8 cellular contexts compared by ENCODE assay signal in genomic region chr6:26659360-26660095, GRCh38. TPM values are rescaled to one million over a fixed set of nuclear protein-coding genes. Genes with fewer than 3 reads are reported as not detected.
A peak's percentile ranks its signal among the peaks of the same experiment; 100 is the strongest.
DNase-seq lines count a peak whose midpoint lies in the region; ATAC-seq lines count a peak whose summit lies in the region.
"Not testable (repeated sequence)": the region's sequence is repeated elsewhere in the genome, so short reads cannot be mapped to it uniquely, and the experiment has no call there.

ZNF322 (minus strand) TSS chr6:26659746; CDS start chr6:26638553, 21,193 bp downstream.

- H4K20me1 ChIP-seq in Karpas-422 (ENCODE audit: insufficient read depth, low read depth, low read length): not testable (repeated sequence)

- ATAC-seq in GM21825 (IDR thresholded peaks at IDR 0.05; ENCODE audit: unreplicated experiment) (peak; percentile 98), naive B cell (ENCODE audit: low read depth in 2 of 2) (peak; percentile 98 to 99)
- peak; percentile 100 for ATAC-seq in stimulated activated memory B cell treated with anti-CD40 and anti-IgM and Interleukin-4, amounts not matched to agents 10 μg/mL and 1 μg/mL and 100 μg/mL, for 72 hours

- intact Hi-C loops in activated T-helper 1 cell treated with anti-CD3 and anti-CD28 coated beads, Interleukin-12 subunit alpha, Interleukin-12 subunit beta, Interleukin-2, Interleukin-4 antibody, amounts not matched to agents 30 ng/mL and 10 ng/mL and 1 ng/mL, durations not matched to agents 14 hours and 24 hours and 36 hours (cut with micrococcal nuclease): loop anchor here (1.0 to 2.0 kb wide), 2 partner anchors 53 to 63 kb away; partner anchors contain the start of gene ABT1

- H3K4me3 Mint-ChIP-seq in activated T-helper 1 cell treated with anti-CD3 and anti-CD28 coated beads, Interleukin-12 subunit alpha, Interleukin-12 subunit beta, Interleukin-2, Interleukin-4 antibody, amounts not matched to agents 30 ng/mL and 10 ng/mL and 1 ng/mL, durations not matched to agents 14 hours and 24 hours and 36 hours: peak within 1 kb of the TSS; percentile 79
- H3K4me3 Mint-ChIP-seq in naive B cell: peak within 1 kb of the TSS; percentile 77 to 95 (median 91)
- H3K4me3 Mint-ChIP-seq in stimulated activated memory B cell treated with anti-CD40 and anti-IgM and Interleukin-4, amounts not matched to agents 10 μg/mL and 1 μg/mL and 100 μg/mL, for 72 hours: peak within 1 kb of the TSS; percentile 83

- peak within 1 kb of the TSS; percentile 94 for H2AFZ ChIP-seq in Karpas-422 (ENCODE audit: low read length)

- peaks cover 43% of the 10 kb centered on the region for H3K4me1 Mint-ChIP-seq in activated T-helper 1 cell treated with anti-CD3 and anti-CD28 coated beads, Interleukin-12 subunit alpha, Interleukin-12 subunit beta, Interleukin-2, Interleukin-4 antibody, amounts not matched to agents 30 ng/mL and 10 ng/mL and 1 ng/mL, durations not matched to agents 14 hours and 24 hours and 36 hours (ENCODE audit: low read depth)
- peaks cover 30 to 31% (median 31%) of the 10 kb centered on the region in 3 donors for H3K4me1 Mint-ChIP-seq in naive B cell
- peaks cover 37% of the 10 kb centered on the region for H3K4me1 Mint-ChIP-seq in stimulated activated memory B cell treated with anti-CD40 and anti-IgM and Interleukin-4, amounts not matched to agents 10 μg/mL and 1 μg/mL and 100 μg/mL, for 72 hours

- not testable (repeated sequence) for H3K9me3 Mint-ChIP-seq in activated T-helper 1 cell treated with anti-CD3 and anti-CD28 coated beads, Interleukin-12 subunit alpha, Interleukin-12 subunit beta, Interleukin-2, Interleukin-4 antibody, amounts not matched to agents 30 ng/mL and 10 ng/mL and 1 ng/mL, durations not matched to agents 14 hours and 24 hours and 36 hours; naive B cell; stimulated activated memory B cell treated with anti-CD40 and anti-IgM and Interleukin-4, amounts not matched to agents 10 μg/mL and 1 μg/mL and 100 μg/mL, for 72 hours

- H3K9me2 ChIP-seq in Karpas-422 (replicated peaks; ENCODE audit: insufficient read depth, low read length): not testable (repeated sequence)

- H3K4me3 ChIP-seq in Karpas-422 (ENCODE audit: low read length): peak within 1 kb of the TSS; percentile 82

- peak within 1 kb of the TSS; percentile 79 for H3K9ac ChIP-seq in Karpas-422 (ENCODE audit: low read length)

- H3K27ac Mint-ChIP-seq in activated T-helper 1 cell treated with anti-CD3 and anti-CD28 coated beads, Interleukin-12 subunit alpha, Interleukin-12 subunit beta, Interleukin-2, Interleukin-4 antibody, amounts not matched to agents 30 ng/mL and 10 ng/mL and 1 ng/mL, durations not matched to agents 14 hours and 24 hours and 36 hours: peak within 1 kb of the TSS; percentile 0
- peak within 1 kb of the TSS; percentile 34 to 88 (median 64) for H3K27ac Mint-ChIP-seq in naive B cell
- H3K27ac Mint-ChIP-seq in stimulated activated memory B cell treated with anti-CD40 and anti-IgM and Interleukin-4, amounts not matched to agents 10 μg/mL and 1 μg/mL and 100 μg/mL, for 72 hours: peak within 1 kb of the TSS; percentile 85

- H3K27ac ChIP-seq in Karpas-422 (ENCODE audit: low read length): 0 out of 2 replicates have a peak within 1 kb of the TSS, but pooled peaks have one; percentile 27

- H3K9me3 ChIP-seq in Karpas-422 (ENCODE audit: low read length): not testable (repeated sequence)

- H3K27me3 Mint-ChIP-seq in activated T-helper 1 cell treated with anti-CD3 and anti-CD28 coated beads, Interleukin-12 subunit alpha, Interleukin-12 subunit beta, Interleukin-2, Interleukin-4 antibody, amounts not matched to agents 30 ng/mL and 10 ng/mL and 1 ng/mL, durations not matched to agents 14 hours and 24 hours and 36 hours (ENCODE audit: insufficient read depth): not testable (repeated sequence)
- H3K27me3 Mint-ChIP-seq in naive B cell: peaks cover 25 to 32% (median 31%) of the 10 kb centered on the region in 3 donors
- peaks cover 29% of the 10 kb centered on the region for H3K27me3 Mint-ChIP-seq in stimulated activated memory B cell treated with anti-CD40 and anti-IgM and Interleukin-4, amounts not matched to agents 10 μg/mL and 1 μg/mL and 100 μg/mL, for 72 hours

- not testable (repeated sequence) for H3K27me3 ChIP-seq in Karpas-422 (ENCODE audit: low read length)

- peaks cover 21% of the 10 kb centered on the region for H3K36me3 Mint-ChIP-seq in activated T-helper 1 cell treated with anti-CD3 and anti-CD28 coated beads, Interleukin-12 subunit alpha, Interleukin-12 subunit beta, Interleukin-2, Interleukin-4 antibody, amounts not matched to agents 30 ng/mL and 10 ng/mL and 1 ng/mL, durations not matched to agents 14 hours and 24 hours and 36 hours (ENCODE audit: low read depth)
- peaks cover 8 to 15% of the 10 kb centered on the region in 2 donors for H3K36me3 Mint-ChIP-seq in naive B cell
- peaks cover 21% of the 10 kb centered on the region for H3K36me3 Mint-ChIP-seq in stimulated activated memory B cell treated with anti-CD40 and anti-IgM and Interleukin-4, amounts not matched to agents 10 μg/mL and 1 μg/mL and 100 μg/mL, for 72 hours

- H3K4me2 ChIP-seq in Karpas-422 (ENCODE audit: low read depth, low read length, poor library complexity, severe bottlenecking): peak within 1 kb of the TSS; percentile 71

- H3K4me1 ChIP-seq in Karpas-422 (ENCODE audit: low read length): peaks cover 19% of the 10 kb centered on the region

- H3K36me3 ChIP-seq in Karpas-422 (ENCODE audit: insufficient read depth, low read length): peaks cover 36% of the 10 kb centered on the region

- peaks cover 44% of the 10 kb centered on the region for H3K79me2 ChIP-seq in Karpas-422 (ENCODE audit: low read length)

- peak; percentile 66 for DNase-seq in DMS79 treated with DMSO at 0.1 percent for 48 hours (lab: John Stamatoyannopoulos, UW)
- DNase-seq in Karpas-422: peak; percentile 97
- DNase-seq in RKO (ENCODE audit: low spot score): peak; percentile 94
- DNase-seq in activated T-helper 1 cell treated with anti-CD3 and anti-CD28 coated beads, Interleukin-12 subunit alpha, Interleukin-12 subunit beta, Interleukin-2, Interleukin-4 antibody, amounts not matched to agents 30 ng/mL and 10 ng/mL and 1 ng/mL, durations not matched to agents 14 hours and 24 hours and 36 hours (ENCODE audit: low spot score): peak; percentile 88
- DNase-seq in fibroblast of gingiva (ENCODE audit: low read depth): peak; percentile 91
- peak; percentile 91 for DNase-seq in naive B cell

RNA-seq across cellular contexts. Expression of gene ZNF322, which starts in this region (rescaled TPM):
- 13.7 and 20.2 TPM in 2 replicates for total RNA-seq in Karpas-422 (2014; rRNA removed; shearing (Covaris generic); ENCODE audit: low replicate concordance)
- 8.8 and 9.1 TPM in 2 replicates for total RNA-seq in activated T-helper 1 cell treated with anti-CD3 and anti-CD28 coated beads, Interleukin-12 subunit alpha, Interleukin-12 subunit beta, Interleukin-2, Interleukin-4 antibody, amounts not matched to agents 30 ng/mL and 10 ng/mL and 1 ng/mL, durations not matched to agents 14 hours and 24 hours and 36 hours
- 10 to 100 TPM in 2 of 6 donors, 1 to 10 TPM in 4; 8.0 to 10.9 (median 9.0) TPM for polyA plus RNA-seq in naive B cell (ENCODE audit: low read depth in 6 of 6)

Comparison
In these comparisons a context has a peak if more than half of its experiments do, and no peak if none do; other contexts are left out.
1. Peak in every context shown above with its lines: DNase-seq, ATAC-seq, H3K4me3 ChIP-seq and H3K27ac ChIP-seq.
2. H3K27ac Mint-ChIP-seq: peak in every context shown above with its lines; median percentile 85 in stimulated activated memory B cell treated with anti-CD40 and anti-IgM and Interleukin-4, amounts not matched to agents 10 μg/mL and 1 μg/mL and 100 μg/mL, for 72 hours; 64 in naive B cell; 0 in activated T-helper 1 cell treated with anti-CD3 and anti-CD28 coated beads, Interleukin-12 subunit alpha, Interleukin-12 subunit beta, Interleukin-2, Interleukin-4 antibody, amounts not matched to agents 30 ng/mL and 10 ng/mL and 1 ng/mL, durations not matched to agents 14 hours and 24 hours and 36 hours.